In the genomic region with DNA sequence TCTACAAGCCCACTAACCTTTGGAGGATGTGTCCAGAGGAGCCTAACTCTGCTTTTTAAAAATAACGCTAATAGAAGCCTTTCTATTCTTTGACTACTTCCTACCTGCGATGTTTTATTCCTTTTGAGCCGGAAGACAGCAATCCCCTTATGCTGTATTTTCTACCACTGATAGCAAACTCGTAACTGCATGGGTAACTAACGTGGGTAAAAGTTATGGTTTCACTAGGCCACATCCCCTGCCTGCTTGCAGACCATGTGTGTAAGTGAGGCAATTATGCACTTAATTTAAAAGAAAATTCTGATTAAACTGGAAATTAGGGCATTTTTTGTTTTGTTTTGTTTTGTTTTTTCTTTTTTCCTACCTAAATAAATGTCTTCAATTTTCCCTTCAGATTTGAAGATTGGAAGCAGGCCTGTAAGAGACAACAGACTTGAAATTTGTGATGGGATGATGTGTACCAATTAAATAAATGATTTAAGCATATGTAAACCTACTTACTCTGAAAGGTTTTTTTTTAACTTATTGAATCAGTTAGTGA, we compare ENCODE assay signal across 8 cellular contexts. TPM values are rescaled to one million over a fixed set of nuclear protein-coding genes. Genes with fewer than 3 reads are reported as not detected.
DNase-seq lines count a peak whose midpoint lies in the region; ATAC-seq and TF ChIP-seq lines count a peak whose summit lies in the region.

No MANE protein-coding gene starts in this region.

- peak overlapping the region; percentile 97 for H3K27ac Mint-ChIP-seq in activated T-cell treated with anti-CD3 and anti-CD28 coated beads, Interleukin-2, amount 50 U/mL, for 72 hours

- peaks cover 0 to 24% of the 10 kb centered on the region in 2 donors for H3K36me3 Mint-ChIP-seq in activated T-cell treated with anti-CD3 and anti-CD28 coated beads, Interleukin-2, amount 50 U/mL, for 72 hours (ENCODE audit: insufficient read depth in 2 of 2)

- H3K9ac ChIP-seq in mesendoderm (ENCODE audit: low read length), result peak overlapping the region; percentile 91

- H3K79me2 ChIP-seq in mesendoderm (ENCODE audit: control insufficient read depth, insufficient read depth, low read length), result no peaks in the 10 kb centered on the region

- H3K4me3 ChIP-seq in mesendoderm (ENCODE audit: low read length), result peak overlapping the region; percentile 75

- H3K4me1 ChIP-seq in mesendoderm (ENCODE audit: control insufficient read depth, low read depth, low read length), result no peaks in the 10 kb centered on the region

- peak overlapping the region; percentile 64 for H3K4me2 ChIP-seq in mesendoderm (ENCODE audit: low read length)

- H2BK5ac ChIP-seq in mesendoderm (ENCODE audit: low read length), result no peak overlapping the region

- H3K27me3 Mint-ChIP-seq in activated T-cell treated with anti-CD3 and anti-CD28 coated beads, Interleukin-2, amount 50 U/mL, for 72 hours (ENCODE audit: low read depth), result no peaks in the 10 kb centered on the region

- H4K8ac ChIP-seq in mesendoderm (ENCODE audit: low read depth, low read length), result no peak overlapping the region

- peak in 1 of 2 donors; percentile 7 for DNase-seq in activated T-cell treated with anti-CD3 and anti-CD28 coated beads, Interleukin-2, amount 50 U/mL, for 72 hours
- DNase-seq in activated T-cell treated with anti-CD3 and anti-CD28 coated beads for 4 hours, result no peak
- DNase-seq in NCI-H526 treated with DMSO at 0.1 percent for 48 hours (lab: John Stamatoyannopoulos, UW), result peak; percentile 43
- peak; percentile 29 for DNase-seq in mesendoderm
- no peak for DNase-seq in GM10248 (ENCODE audit: extremely low spot score)
- no peak for DNase-seq in pons (ENCODE audit: low spot score)

- POLR2A ChIA-PET in GM10248 (lab: Yijun Ruan, JAX), result no interaction called here

- no peak overlapping the region for H2BK120ac ChIP-seq in mesendoderm (ENCODE audit: low read depth, low read length)

- CTCF ChIA-PET in GM10248 (lab: Yijun Ruan, JAX), result interaction anchor here (1.1 kb wide), 1 partner anchor 8 kb away, joined by 3 read pairs; no protein-coding TSS in a partner anchor

- peak overlapping the region; percentile 94 to 100 for H3K4me3 Mint-ChIP-seq in activated T-cell treated with anti-CD3 and anti-CD28 coated beads, Interleukin-2, amount 50 U/mL, for 72 hours

- no peaks in the 10 kb centered on the region for H3K36me3 ChIP-seq in mesendoderm (ENCODE audit: control insufficient read depth, insufficient read depth, low read length)

- TF ChIP-seq CTCF in GM10248 (IDR thresholded peaks at IDR 0.05; ENCODE audit: control extremely low read depth, extremely low read depth, low read depth, missing control alignments), result no peak

- H2AK5ac ChIP-seq in mesendoderm (ENCODE audit: low read length), result no peak overlapping the region

- H3K56ac ChIP-seq in mesendoderm (ENCODE audit: low read length), result peak overlapping the region; percentile 88

- WGBS in mesendoderm (ENCODE audit: extremely low coverage, insufficient coverage, low lambda C conversion rate), result no CpG with 5 or more reads among the region's 5 CpGs

- peaks cover 12% of the 10 kb centered on the region for H3K4me1 Mint-ChIP-seq in activated T-cell treated with anti-CD3 and anti-CD28 coated beads, Interleukin-2, amount 50 U/mL, for 72 hours (ENCODE audit: low read depth)

- H3K27ac ChIP-seq in cingulate gyrus (ENCODE audit: low read depth, low read length) (peak overlapping the region; percentile 94), mesendoderm (ENCODE audit: low read depth, low read length) (peak overlapping the region; percentile 72)

- no peak overlapping the region for H4K5ac ChIP-seq in mesendoderm (ENCODE audit: low read length)

- H3K27me3 ChIP-seq in mesendoderm (ENCODE audit: insufficient read depth, low read length, poor library complexity), result no peaks in the 10 kb centered on the region

- peak; percentile 8 to 20 for ATAC-seq in activated T-cell treated with anti-CD3 and anti-CD28 coated beads, Interleukin-2, amount 50 U/mL, for 72 hours (replicated peaks in 1 of 2)
- ATAC-seq in HG02610 (IDR thresholded peaks at IDR 0.05; ENCODE audit: unreplicated experiment), result peak; percentile 31

- no peaks in the 10 kb centered on the region for H3K9me3 Mint-ChIP-seq in activated T-cell treated with anti-CD3 and anti-CD28 coated beads, Interleukin-2, amount 50 U/mL, for 72 hours

- peak overlapping the region; percentile 51 for H3K23ac ChIP-seq in mesendoderm (ENCODE audit: low read length)

- H3K4ac ChIP-seq in mesendoderm (ENCODE audit: low read depth, low read length), result no peak overlapping the region

- no peaks in the 10 kb centered on the region for H3K79me1 ChIP-seq in mesendoderm (ENCODE audit: low read length)

- H3K18ac ChIP-seq in mesendoderm (ENCODE audit: low read length), result no peak overlapping the region

- H2BK15ac ChIP-seq in mesendoderm (replicated peaks; ENCODE audit: low read depth), result no peak overlapping the region

RNA-seq across cellular contexts. Expression of gene UFL1, which starts 0.9 kb away (rescaled TPM):
- 10 to 100 TPM; 34.0 to 35.2 TPM for total RNA-seq in activated T-cell treated with anti-CD3 and anti-CD28 coated beads, Interleukin-2, amount 50 U/mL, for 72 hours
- 13.7 TPM for polyA plus RNA-seq in mesendoderm (2013, experiment 1 of 2)
- polyA plus RNA-seq in mesendoderm (2013, experiment 2 of 2), result 14.5 TPM

RNA-seq across cellular contexts. Expression of gene FHL5, which starts 40.4 kb away (rescaled TPM):
- not detected for total RNA-seq in activated T-cell treated with anti-CD3 and anti-CD28 coated beads, Interleukin-2, amount 50 U/mL, for 72 hours
- polyA plus RNA-seq in mesendoderm (2013, experiment 1 of 2), result not detected
- not detected for polyA plus RNA-seq in mesendoderm (2013, experiment 2 of 2)

Comparison
In these comparisons a context has a peak if more than half of its experiments do, and no peak if none do; other contexts are left out.
1. DNase-seq: peak in NCI-H526 treated with DMSO at 0.1 percent for 48 hours (single experiment) and mesendoderm (single experiment); none in activated T-cell treated with anti-CD3 and anti-CD28 coated beads for 4 hours (single experiment), GM10248 (single experiment) and pons (single experiment).